In the genomic region with DNA sequence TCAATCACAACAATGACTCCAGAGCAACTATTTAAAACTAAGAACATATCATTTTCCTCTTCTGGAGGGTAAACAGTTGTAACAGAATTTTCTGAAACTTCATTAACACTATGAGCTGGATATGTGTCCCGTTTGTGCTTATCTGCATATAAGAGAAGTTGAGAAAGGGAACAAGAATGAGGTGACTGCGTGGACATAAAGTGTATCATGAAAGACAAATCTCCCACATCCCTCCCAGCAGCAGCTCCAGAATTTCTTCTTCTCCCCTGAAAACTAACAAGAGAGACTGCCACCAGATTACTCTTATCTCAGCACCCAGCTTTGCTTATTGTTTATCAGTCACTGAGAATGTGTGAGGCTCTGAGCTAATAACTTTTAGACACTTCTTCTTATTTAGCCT, we compare ENCODE assay signal across 4 cellular contexts. TPM values are rescaled to one million over a fixed set of nuclear protein-coding genes. Genes with fewer than 3 reads are reported as not detected.
"Had no signal": no experiment of that assay in that cellular context is flagged by ENCODE, and none has a peak within 500 bp of the region (broad histone marks: within the 10 kb centered on the region; RNA-seq: fewer than 3 reads in every experiment).

No MANE protein-coding gene starts in this region.

RNA-seq across cellular contexts. Expression of a gene that starts 25.8 kb away (rescaled TPM):
- total RNA-seq: H4, H7, HepG2, HT1080 had no signal
- polyA plus RNA-seq: HepG2 had no signal
